20 cellular contexts compared by ENCODE assay signal in the genomic region with DNA sequence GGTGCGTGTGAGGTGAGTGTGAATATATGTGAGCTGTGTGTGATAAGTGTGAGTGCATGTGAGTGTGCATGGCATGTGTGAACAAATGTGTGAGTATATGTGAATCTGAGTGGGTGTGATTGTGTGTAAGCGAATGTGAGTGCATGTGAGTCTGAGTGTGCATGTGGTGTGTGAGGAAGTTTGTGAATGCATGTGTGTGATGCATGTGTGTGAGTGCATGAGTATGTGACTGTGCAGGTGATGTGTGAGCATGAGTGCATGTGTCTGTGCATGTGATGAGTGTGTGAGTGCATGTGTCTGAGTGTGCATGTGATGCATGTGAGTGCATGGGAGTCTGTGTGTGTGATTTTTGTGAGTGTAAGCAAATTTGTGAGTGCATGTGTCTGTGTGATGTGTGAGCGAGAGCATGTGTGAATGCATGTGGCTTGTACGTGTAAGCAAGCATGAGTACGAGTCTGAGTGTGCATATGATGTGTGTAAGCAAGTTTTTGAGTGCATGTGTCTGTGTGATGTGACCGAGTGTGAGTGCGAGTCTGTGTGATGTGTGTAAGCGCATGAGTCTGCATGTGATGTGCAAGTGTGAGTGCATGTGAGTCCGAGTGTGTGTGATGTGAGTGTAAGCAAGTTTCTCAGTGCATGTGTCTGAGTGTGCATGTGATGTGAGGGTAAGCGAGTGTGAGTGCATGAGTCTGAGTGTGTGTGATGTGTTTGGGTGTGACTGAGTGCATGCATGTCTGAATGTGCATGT. TPM values are rescaled to one million over a fixed set of nuclear protein-coding genes. Genes with fewer than 3 reads are reported as not detected.
DNase-seq lines count a peak whose midpoint lies in the region; TF ChIP-seq lines count a peak whose summit lies in the region.
"Had no signal": no experiment of that assay in that cellular context is flagged by ENCODE, and none has a peak within 500 bp of the region (broad histone marks: within the 10 kb centered on the region; RNA-seq: fewer than 3 reads in every experiment).

No MANE protein-coding gene starts in this region.

- H3K4me3 ChIP-seq in adipocyte (ENCODE audit: low read length) (peak overlapping the region; percentile 2), mesenchymal stem cell (ENCODE audit: insufficient read depth in 1 of 2, low read depth in 1 of 2, low read length in 2 of 2) (peak overlapping the region in 1 of 2 experiments; percentile 11), suprapubic skin (no peak overlapping the region)
- H3K4me3 ChIP-seq: esophagus squamous epithelium, gastroesophageal sphincter, SJSA1, skin epidermis, transverse colon had no signal

- no peaks in the 10 kb centered on the region for H4K20me1 ChIP-seq in H9 (ENCODE audit: control insufficient read depth, insufficient read depth, insufficient read length)

- H3K4ac ChIP-seq in H9 (ENCODE audit: low read depth, low read length) = no peak overlapping the region
- H3K4ac ChIP-seq in mesenchymal stem cell (ENCODE audit: low read depth in 1 of 2, low read length in 2 of 2) = peak overlapping the region; percentile 38 to 93

- no peak overlapping the region for H4K91ac ChIP-seq in H9 (ENCODE audit: insufficient read length, low read depth, low read length)
- H4K91ac ChIP-seq in mesenchymal stem cell (ENCODE audit: low read length) = peak overlapping the region; percentile 95

- no peaks in the 10 kb centered on the region for H3K79me2 ChIP-seq in H9 (ENCODE audit: insufficient read depth, low read length)

- no peak for TF ChIP-seq POLR2A in suprapubic skin (IDR thresholded peaks at IDR 0.05)

- H3K4me3 Mint-ChIP-seq in H9 = no peak overlapping the region
- H3K4me3 Mint-ChIP-seq: activated CD4-positive, alpha-beta memory T cell treated with anti-CD3 and anti-CD28 coated beads, Interleukin-2, amount 10 ng/mL, durations not matched to agents 7 days and 5 days; activated naive CD4-positive, alpha-beta T cell treated with anti-CD3 and anti-CD28 coated beads, Interleukin-2, amount 50 U/mL, for 24 hours; CD4-positive, alpha-beta memory T cell; endodermal cell; naive B cell had no signal

- H2BK12ac ChIP-seq in H9 (ENCODE audit: insufficient read length, low read depth, low read length) = no peak overlapping the region
- H2BK12ac ChIP-seq in mesenchymal stem cell (ENCODE audit: low read length in 2 of 2) = peak overlapping the region; percentile 70 to 100

- H3K27me3 Mint-ChIP-seq in H9 (ENCODE audit: low read depth) = peaks cover 11% of the 10 kb centered on the region
- H3K27me3 Mint-ChIP-seq: activated naive CD4-positive, alpha-beta T cell treated with anti-CD3 and anti-CD28 coated beads, Interleukin-2, amount 50 U/mL, for 24 hours; CD4-positive, alpha-beta memory T cell; naive B cell had no signal

- H3K23ac ChIP-seq in H9 (ENCODE audit: insufficient read length, low read depth, low read length) (no peak overlapping the region), mesenchymal stem cell (ENCODE audit: low read length in 2 of 2) (peak overlapping the region in 1 of 2 experiments; percentile 72)

- H3K36me3 Mint-ChIP-seq in H9 (ENCODE audit: insufficient read depth in 1 of 3, low read depth in 3 of 3) = no peaks in the 10 kb centered on the region
- H3K36me3 Mint-ChIP-seq: activated naive CD4-positive, alpha-beta T cell treated with anti-CD3 and anti-CD28 coated beads, Interleukin-2, amount 50 U/mL, for 24 hours; CD4-positive, alpha-beta memory T cell; naive B cell had no signal

- H3K9me3 ChIP-seq in H9 (ENCODE audit: control insufficient read depth, low read depth, low read length) = no peaks in the 10 kb centered on the region
- H3K9me3 ChIP-seq in adipocyte (ENCODE audit: control insufficient read depth, low read length) = peaks cover 9% of the 10 kb centered on the region
- peaks cover 17% of the 10 kb centered on the region for H3K9me3 ChIP-seq in mesenchymal stem cell (ENCODE audit: control insufficient read depth, low read length)
- no peaks in the 10 kb centered on the region for H3K9me3 ChIP-seq in suprapubic skin
- H3K9me3 ChIP-seq: esophagus squamous epithelium, gastroesophageal sphincter, SJSA1, transverse colon had no signal

- H2AK5ac ChIP-seq in H9 (ENCODE audit: insufficient read length, low read length) (no peak overlapping the region), mesenchymal stem cell (ENCODE audit: low read length, severe bottlenecking) (peak overlapping the region; percentile 23)

- TF ChIP-seq EP300 in suprapubic skin (IDR thresholded peaks at IDR 0.05) = no peak

- no peak overlapping the region for H2BK20ac ChIP-seq in H9 (ENCODE audit: low read depth, low read length, poor library complexity, severe bottlenecking)

- H3K56ac ChIP-seq in H9 (ENCODE audit: insufficient read length, low read depth, low read length) = no peak overlapping the region

- H2BK5ac ChIP-seq in H9 (ENCODE audit: insufficient read length, low read length) = no peak overlapping the region
- H2BK5ac ChIP-seq in mesenchymal stem cell (ENCODE audit: low read depth, low read length, poor library complexity, severe bottlenecking) = no peak overlapping the region

- H3K9me3 Mint-ChIP-seq in H9 = no peaks in the 10 kb centered on the region; a peak in 2 of 5 replicates
- H3K9me3 Mint-ChIP-seq: activated CD4-positive, alpha-beta memory T cell treated with anti-CD3 and anti-CD28 coated beads, Interleukin-2, amount 10 ng/mL, durations not matched to agents 7 days and 5 days; activated naive CD4-positive, alpha-beta T cell treated with anti-CD3 and anti-CD28 coated beads, Interleukin-2, amount 50 U/mL, for 24 hours; CD4-positive, alpha-beta memory T cell; endodermal cell had no signal

- peak overlapping the region; percentile 0 for H4K8ac ChIP-seq in H9 (replicated peaks; ENCODE audit: insufficient read length, low read depth, low read length)
- peak overlapping the region; percentile 88 for H4K8ac ChIP-seq in mesenchymal stem cell (ENCODE audit: low read length)

- H3K27ac Mint-ChIP-seq in H9 = no peak overlapping the region
- H3K27ac Mint-ChIP-seq: activated CD4-positive, alpha-beta memory T cell treated with anti-CD3 and anti-CD28 coated beads, Interleukin-2, amount 10 ng/mL, durations not matched to agents 7 days and 5 days; activated naive CD4-positive, alpha-beta T cell treated with anti-CD3 and anti-CD28 coated beads, Interleukin-2, amount 50 U/mL, for 24 hours; CD4-positive, alpha-beta memory T cell; endodermal cell; naive B cell had no signal

- H4K5ac ChIP-seq in H9 (ENCODE audit: insufficient read length, low read depth, low read length) = no peak overlapping the region

- 100% methylated on average over 2 of the region's 10 CpGs for WGBS in H9 (ENCODE audit: extremely low coverage, insufficient read length, low lambda C conversion rate)
- WGBS in mesenchymal stem cell = 94% methylated on average over 10 of the region's 10 CpGs
- 92% methylated on average over 10 of the region's 10 CpGs for WGBS in suprapubic skin

- H3K14ac ChIP-seq in H9 (ENCODE audit: insufficient read depth, low read length) = no peak overlapping the region
- H3K14ac ChIP-seq in mesenchymal stem cell (ENCODE audit: low read length in 2 of 2) = peak overlapping the region in 1 of 2 experiments; percentile 94

- H3K36me3 ChIP-seq in adipocyte (ENCODE audit: control insufficient read depth, insufficient read depth, low read length, severe bottlenecking) (no peaks in the 10 kb centered on the region), mesenchymal stem cell (ENCODE audit: control insufficient read depth in 1 of 2, insufficient read depth in 2 of 2, low read depth in 1 of 2, low read length in 2 of 2) (no peaks in the 10 kb centered on the region), suprapubic skin (no peaks in the 10 kb centered on the region)
- H3K36me3 ChIP-seq: esophagus squamous epithelium, gastroesophageal sphincter, SJSA1, transverse colon had no signal

- no peak overlapping the region for H3T11ph ChIP-seq in H9 (ENCODE audit: low read length)

- H3K4me2 ChIP-seq in H9 (ENCODE audit: insufficient read depth, insufficient read length, low read length) (no peak overlapping the region), mesenchymal stem cell (ENCODE audit: low read length, poor library complexity, severe bottlenecking) (no peak overlapping the region)

- peak; percentile 10 for DNase-seq in H9
- DNase-seq in adipocyte (ENCODE audit: low read depth) = no peak
- DNase-seq in mesenchymal stem cell = no peak
- no peak for DNase-seq in suprapubic skin (ENCODE audit: low spot score in 2 of 2)
- no peak for DNase-seq in germinal center (ENCODE audit: low spot score)
- DNase-seq in NCI-H1092 (lab: John Stamatoyannopoulos, UW) = no peak
- no peak for DNase-seq in NCI-H748 (lab: John Stamatoyannopoulos, UW; ENCODE audit: unreplicated experiment)
- DNase-seq: activated CD4-positive, alpha-beta memory T cell treated with anti-CD3 and anti-CD28 coated beads, Interleukin-2, amount 10 ng/mL, durations not matched to agents 7 days and 5 days; CD4-positive, alpha-beta memory T cell; naive B cell; NCI-H1694 treated with DMSO at 0.1 percent for 48 hours; NCI-H510A treated with DMSO at 0.1 percent for 48 hours; NK-92 treated with Interleukin-12 subunit alpha and Interleukin-12 subunit beta, amount 100 ng/mL, for 24 hours had no signal

- no peak overlapping the region for H2BK15ac ChIP-seq in H9 (ENCODE audit: low read depth, low read length)
- no peak overlapping the region for H2BK15ac ChIP-seq in mesenchymal stem cell (ENCODE audit: low read depth, poor library complexity, severe bottlenecking)

- no peak overlapping the region for H3K27ac ChIP-seq in H9 (ENCODE audit: insufficient read length, low read depth, low read length)
- peak overlapping the region; percentile 30 for H3K27ac ChIP-seq in mesenchymal stem cell (ENCODE audit: low read length, poor library complexity, severe bottlenecking)
- peak overlapping the region; percentile 83 for H3K27ac ChIP-seq in suprapubic skin
- H3K27ac ChIP-seq: SJSA1 had no signal

- H2BK120ac ChIP-seq in H9 (ENCODE audit: low read depth, low read length, poor library complexity, severe bottlenecking) (no peak overlapping the region), mesenchymal stem cell (ENCODE audit: low read depth, low read length) (peak overlapping the region; percentile 58)

- H3K18ac ChIP-seq in H9 (ENCODE audit: insufficient read length, low read depth, low read length) = no peak overlapping the region
- peak overlapping the region; percentile 70 to 99 for H3K18ac ChIP-seq in mesenchymal stem cell (ENCODE audit: low read depth in 1 of 2, low read length in 2 of 2)

- H3K4me1 Mint-ChIP-seq in H9 = peaks cover 0 to 3% of the 10 kb centered on the region in 2 experiments; a peak in 2 of 4 replicates
- H3K4me1 Mint-ChIP-seq: activated CD4-positive, alpha-beta memory T cell treated with anti-CD3 and anti-CD28 coated beads, Interleukin-2, amount 10 ng/mL, durations not matched to agents 7 days and 5 days; activated naive CD4-positive, alpha-beta T cell treated with anti-CD3 and anti-CD28 coated beads, Interleukin-2, amount 50 U/mL, for 24 hours; CD4-positive, alpha-beta memory T cell; naive B cell had no signal

- H2AFZ ChIP-seq in H9 (ENCODE audit: low read length) (no peak overlapping the region), mesenchymal stem cell (ENCODE audit: low read depth, low read length) (no peak overlapping the region)

- no peaks in the 10 kb centered on the region for H3K23me2 ChIP-seq in H9 (ENCODE audit: insufficient read length, low read depth, low read length, poor library complexity, severe bottlenecking)

- H3K27me3 ChIP-seq in H9 (ENCODE audit: insufficient read depth, low read length) = no peaks in the 10 kb centered on the region
- no peaks in the 10 kb centered on the region for H3K27me3 ChIP-seq in adipocyte (replicated peaks; ENCODE audit: control insufficient read depth, insufficient read depth, low read length)
- H3K27me3 ChIP-seq in mesenchymal stem cell (ENCODE audit: control insufficient read depth in 1 of 2, insufficient read depth in 1 of 2, low read length in 2 of 2) = no peaks in the 10 kb centered on the region
- H3K27me3 ChIP-seq in suprapubic skin = no peaks in the 10 kb centered on the region
- H3K27me3 ChIP-seq: esophagus squamous epithelium, gastroesophageal sphincter, SJSA1, transverse colon had no signal

- H3K9ac ChIP-seq in H9 (ENCODE audit: extremely low read depth, insufficient read length, low read length) = no peak overlapping the region
- peak overlapping the region; percentile 46 for H3K9ac ChIP-seq in adipocyte (ENCODE audit: low read length)
- peak overlapping the region; percentile 80 for H3K9ac ChIP-seq in mesenchymal stem cell (ENCODE audit: low read length)

- H3K4me1 ChIP-seq in H9 (ENCODE audit: insufficient read depth, low read length) (peaks cover 4% of the 10 kb centered on the region; the same call in 1 of the 2 replicates), adipocyte (ENCODE audit: control insufficient read depth, insufficient read depth, low read length) (peaks cover 32% of the 10 kb centered on the region), mesenchymal stem cell (ENCODE audit: control insufficient read depth, insufficient read depth, low read depth, low read length) (peaks cover 24% of the 10 kb centered on the region), suprapubic skin (peaks cover 18% of the 10 kb centered on the region)

- H3K79me1 ChIP-seq in H9 (ENCODE audit: insufficient read depth, low read depth, low read length, poor library complexity, severe bottlenecking) = no peaks in the 10 kb centered on the region
- H3K79me1 ChIP-seq in mesenchymal stem cell (replicated peaks; ENCODE audit: low read length, poor library complexity, severe bottlenecking) = no peaks in the 10 kb centered on the region

- TF ChIP-seq CTCF in H9 (conservative IDR thresholded peaks at IDR 0.05) = no peak
- no peak for TF ChIP-seq CTCF in suprapubic skin (IDR thresholded peaks at IDR 0.05)

RNA-seq across cellular contexts. Expression of gene COPS8, which starts 43.3 kb away (rescaled TPM):
- 65.2 and 65.7 TPM in 2 replicates for total RNA-seq in H9 (2021)
- polyA plus RNA-seq in mesenchymal stem cell (2013, experiment 1 of 2) = 45.9 TPM
- 46.7 TPM for polyA plus RNA-seq in mesenchymal stem cell (2013, experiment 2 of 2)
- total RNA-seq in suprapubic skin = 10 to 100 TPM; 59.0 to 88.3 (median 77.7) TPM
